In the genomic region with DNA sequence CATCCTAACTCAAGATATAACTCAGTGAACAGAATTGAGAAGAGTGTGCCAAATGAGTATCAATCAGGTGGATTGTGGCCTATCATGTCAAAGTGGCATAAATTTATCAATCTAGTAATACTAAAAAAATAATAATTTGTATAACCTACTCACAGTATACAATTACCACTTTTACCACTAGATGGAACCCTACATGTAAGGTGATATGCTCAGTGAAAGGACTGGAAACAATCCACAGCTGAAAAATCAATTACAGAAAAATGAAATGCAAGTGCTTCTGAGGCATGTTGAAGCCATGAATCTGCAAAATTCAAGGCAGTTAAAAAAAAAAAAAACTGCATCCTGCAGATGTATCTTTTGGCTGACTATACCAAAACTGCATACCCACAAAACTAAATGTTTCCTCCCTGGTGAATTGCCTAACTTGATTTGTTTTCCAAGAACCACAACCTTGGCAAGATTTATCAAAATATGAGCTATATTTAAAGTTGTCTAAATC, we compare ENCODE assay signal across 8 cellular contexts. TPM values are rescaled to one million over a fixed set of nuclear protein-coding genes. Genes with fewer than 3 reads are reported as not detected.
DNase-seq lines count a peak whose midpoint lies in the region; ATAC-seq and TF ChIP-seq lines count a peak whose summit lies in the region.

No MANE protein-coding gene starts in this region.

- H3K36me3 ChIP-seq in SK-N-SH (replicated peaks in 1 of 2; ENCODE audit: control insufficient read depth in 1 of 2, insufficient read depth in 2 of 2, low read length in 1 of 2) (no peaks in the 10 kb centered on the region), fibroblast of lung (ENCODE audit: control insufficient read depth, insufficient read depth, low read length) (no peaks in the 10 kb centered on the region)

- no peaks in the 10 kb centered on the region for H3K27me3 ChIP-seq in SK-N-SH (ENCODE audit: insufficient read depth)
- H3K27me3 ChIP-seq in fibroblast of lung (ENCODE audit: control insufficient read depth, insufficient read depth, low read length) = no peaks in the 10 kb centered on the region

- POLR2A ChIA-PET in SK-N-SH (lab: Yijun Ruan, JAX) = interaction anchor here (0.6 to 1.9 kb wide), 3 partner anchors 14 to 122 kb away, joined by 3 to 6 read pairs (median 3); a partner anchor contains a TSS

- peak overlapping the region; percentile 17; the same call in 1 of the 2 replicates for H3K9ac ChIP-seq in SK-N-SH
- no peak overlapping the region for H3K9ac ChIP-seq in fibroblast of lung (ENCODE audit: insufficient read depth, low read length)

- no peaks in the 10 kb centered on the region for H3K9me2 ChIP-seq in SK-N-SH

- H3K27ac ChIP-seq in SK-N-SH (ENCODE audit: low read depth in 2 of 2, low read length in 1 of 2) = peak overlapping the region; percentile 78 to 84
- peak overlapping the region; percentile 45 for H3K27ac ChIP-seq in fibroblast of lung (ENCODE audit: insufficient read depth, low read length)

- H2AFZ ChIP-seq in SK-N-SH (ENCODE audit: low read depth) = no peak overlapping the region
- no peak overlapping the region for H2AFZ ChIP-seq in fibroblast of lung (ENCODE audit: low read length)

- no peaks in the 10 kb centered on the region for H3K9me3 ChIP-seq in SK-N-SH
- no peaks in the 10 kb centered on the region for H3K9me3 ChIP-seq in fibroblast of lung (ENCODE audit: control insufficient read depth, insufficient read depth, low read depth, low read length)

- H3K4me3 ChIP-seq in SK-N-SH (ENCODE audit: low read depth in 2 of 2, low read length in 1 of 2) = no peak overlapping the region; a peak in 1 of 4 replicates
- no peak overlapping the region for H3K4me3 ChIP-seq in fibroblast of lung (replicated peaks in 1 of 4; ENCODE audit: control extremely low read depth in 1 of 4, insufficient read depth in 1 of 4, low read depth in 3 of 4, low read length in 4 of 4)

- peak; percentile 70 for TF ChIP-seq RAD21 in SK-N-SH (IDR thresholded peaks at IDR 0.05; ENCODE audit: low read length)

- H3K4me2 ChIP-seq in SK-N-SH (peak overlapping the region; percentile 65; the same call in 1 of the 2 replicates), fibroblast of lung (ENCODE audit: extremely low read depth, insufficient read depth, low read length) (peak overlapping the region; percentile 28)

- H4K20me1 ChIP-seq in SK-N-SH (ENCODE audit: insufficient read depth) (peaks cover 5% of the 10 kb centered on the region; the same call in 1 of the 2 replicates), fibroblast of lung (ENCODE audit: control insufficient read depth, extremely low read depth, insufficient read depth, low read length) (no peaks in the 10 kb centered on the region)

- peaks cover 19% of the 10 kb centered on the region for H3F3A ChIP-seq in SK-N-SH (replicated peaks; ENCODE audit: insufficient read depth)

- TF ChIP-seq EP300 in SK-N-SH (IDR thresholded peaks at IDR 0.05; ENCODE audit: borderline replicate concordance in 1 of 2, low read depth in 1 of 2, low read length in 1 of 2) = no peak

- peak; percentile 89 for ATAC-seq in omental fat pad (ENCODE audit: low FRiP score)
- no peak for ATAC-seq in HG02642 (IDR thresholded peaks at IDR 0.05; ENCODE audit: poor library complexity, unreplicated experiment)

- DNase-seq in NCI-H187 treated with DMSO at 0.1 percent for 48 hours (lab: John Stamatoyannopoulos, UW) = peak; percentile 3
- no peak for DNase-seq in NCI-H187 (lab: John Stamatoyannopoulos, UW)
- DNase-seq in NCI-H1092 treated with DMSO at 0.1 percent for 48 hours (lab: John Stamatoyannopoulos, UW) = peak; percentile 28
- peak; percentile 61 for DNase-seq in SK-N-SH
- DNase-seq in fibroblast of lung (ENCODE audit: low read depth in 2 of 2) = peak; percentile 85 to 99
- DNase-seq in omental fat pad (ENCODE audit: low spot score) = no peak
- DNase-seq in effector CD8-positive, alpha-beta T cell (lab: John Stamatoyannopoulos, UW) = no peak

- CTCF ChIA-PET in SK-N-SH (lab: Yijun Ruan, JAX) = interaction anchor here (0.7 to 2.7 kb wide), 34 partner anchors 9 to 858 kb away, joined by 3 to 57 read pairs (median 6); a partner anchor contains a TSS

- H3K79me2 ChIP-seq in SK-N-SH (ENCODE audit: insufficient read depth) (peaks cover 38% of the 10 kb centered on the region), fibroblast of lung (ENCODE audit: control insufficient read depth, insufficient read depth, low read length) (peaks cover 15% of the 10 kb centered on the region)

- H3K4me1 ChIP-seq in SK-N-SH (ENCODE audit: control insufficient read depth in 1 of 2, insufficient read depth in 2 of 2, low read depth in 1 of 2, low read length in 1 of 2) = peaks cover 0 to 18% of the 10 kb centered on the region in 2 experiments
- peaks cover 4% of the 10 kb centered on the region for H3K4me1 ChIP-seq in fibroblast of lung (ENCODE audit: control insufficient read depth, extremely low read depth, insufficient read depth, low read length)

- TF ChIP-seq CTCF in SK-N-SH (IDR thresholded peaks at IDR 0.05) (peak; percentile 79), fibroblast of lung (conservative IDR thresholded peaks at IDR 0.05 in 1 of 2, IDR thresholded peaks at IDR 0.05 in 1 of 2; ENCODE audit: low read depth in 1 of 2, low read length in 2 of 2) (peak; percentile 37 to 61), omental fat pad (IDR thresholded peaks at IDR 0.05) (no peak)

TF ChIP-seq in SK-N-SH, 30 proteins besides CTCF, POLR2A, EP300 and RAD21 (continues in another document):
- TF ChIP-seq, protein P1, sequence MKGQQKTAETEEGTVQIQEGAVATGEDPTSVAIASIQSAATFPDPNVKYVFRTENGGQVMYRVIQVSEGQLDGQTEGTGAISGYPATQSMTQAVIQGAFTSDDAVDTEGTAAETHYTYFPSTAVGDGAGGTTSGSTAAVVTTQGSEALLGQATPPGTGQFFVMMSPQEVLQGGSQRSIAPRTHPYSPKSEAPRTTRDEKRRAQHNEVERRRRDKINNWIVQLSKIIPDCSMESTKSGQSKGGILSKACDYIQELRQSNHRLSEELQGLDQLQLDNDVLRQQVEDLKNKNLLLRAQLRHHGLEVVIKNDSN (IDR thresholded peaks at IDR 0.05; ENCODE audit: borderline replicate concordance, low read depth) = no peak
- no peak for TF ChIP-seq ELF1 (IDR thresholded peaks at IDR 0.05)
- no peak for TF ChIP-seq TEAD4 (IDR thresholded peaks at IDR 0.05; ENCODE audit: borderline replicate concordance, insufficient read depth)
- no peak for TF ChIP-seq RXRA (IDR thresholded peaks at IDR 0.05; ENCODE audit: borderline replicate concordance, low read depth)
- TF ChIP-seq, protein P2, sequence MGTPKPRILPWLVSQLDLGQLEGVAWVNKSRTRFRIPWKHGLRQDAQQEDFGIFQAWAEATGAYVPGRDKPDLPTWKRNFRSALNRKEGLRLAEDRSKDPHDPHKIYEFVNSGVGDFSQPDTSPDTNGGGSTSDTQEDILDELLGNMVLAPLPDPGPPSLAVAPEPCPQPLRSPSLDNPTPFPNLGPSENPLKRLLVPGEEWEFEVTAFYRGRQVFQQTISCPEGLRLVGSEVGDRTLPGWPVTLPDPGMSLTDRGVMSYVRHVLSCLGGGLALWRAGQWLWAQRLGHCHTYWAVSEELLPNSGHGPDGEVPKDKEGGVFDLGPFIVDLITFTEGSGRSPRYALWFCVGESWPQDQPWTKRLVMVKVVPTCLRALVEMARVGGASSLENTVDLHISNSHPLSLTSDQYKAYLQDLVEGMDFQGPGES (IDR thresholded peaks at IDR 0.05; ENCODE audit: low read depth, low read length) = no peak
- no peak for TF ChIP-seq NRF1 (IDR thresholded peaks at IDR 0.05; ENCODE audit: low read depth, low read length)
- peak; percentile 47; the same call in 1 of the 2 replicates for TF ChIP-seq MXI1 (IDR thresholded peaks at IDR 0.05; ENCODE audit: low read depth, low read length)
- TF ChIP-seq, protein P3, sequence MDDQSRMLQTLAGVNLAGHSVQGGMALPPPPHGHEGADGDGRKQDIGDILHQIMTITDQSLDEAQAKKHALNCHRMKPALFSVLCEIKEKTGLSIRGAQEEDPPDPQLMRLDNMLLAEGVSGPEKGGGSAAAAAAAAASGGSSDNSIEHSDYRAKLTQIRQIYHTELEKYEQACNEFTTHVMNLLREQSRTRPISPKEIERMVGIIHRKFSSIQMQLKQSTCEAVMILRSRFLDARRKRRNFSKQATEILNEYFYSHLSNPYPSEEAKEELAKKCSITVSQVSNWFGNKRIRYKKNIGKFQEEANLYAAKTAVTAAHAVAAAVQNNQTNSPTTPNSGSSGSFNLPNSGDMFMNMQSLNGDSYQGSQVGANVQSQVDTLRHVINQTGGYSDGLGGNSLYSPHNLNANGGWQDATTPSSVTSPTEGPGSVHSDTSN (IDR thresholded peaks at IDR 0.05) = peak; percentile 42
- TF ChIP-seq RCOR1 (IDR thresholded peaks at IDR 0.05; ENCODE audit: low read length) = no peak
- TF ChIP-seq TCF12 (IDR thresholded peaks at IDR 0.05) = peak; percentile 69
- TF ChIP-seq SIN3A (IDR thresholded peaks at IDR 0.05; ENCODE audit: borderline replicate concordance, low read depth, low read length) = 0 out of 2 replicates have a peak, but pooled peaks have one; percentile 22

RNA-seq across cellular contexts. Expression of a gene that starts 13.9 kb away (rescaled TPM):
- polyA plus RNA-seq in SK-N-SH (2012; rRNA removed) = 3.8 and 4.5 TPM in 2 replicates
- 5.0 and 5.1 TPM in 2 replicates for polyA plus RNA-seq in SK-N-SH (2012; cell fraction: cytosol; rRNA removed)
- 7.0 and 8.5 TPM in 2 replicates for polyA plus RNA-seq in SK-N-SH (2012; cell fraction: nucleus; rRNA removed)
- total RNA-seq in fibroblast of lung = 4.6 and 7.4 TPM in 2 replicates
- polyA plus RNA-seq in fibroblast of lung = 5.6 and 9.0 TPM in 2 replicates
- polyA plus RNA-seq in fibroblast of lung (2012) = 3.2 and 7.3 TPM in 2 replicates
- polyA minus RNA-seq in fibroblast of lung (ENCODE audit: low replicate concordance) = 3.6 and 9.7 TPM in 2 replicates
- 10 to 100 TPM in 1 of 4 donors, 1 to 10 TPM in 3; 4.5 to 19.4 (median 5.3) TPM for total RNA-seq in omental fat pad

RNA-seq across cellular contexts. Expression of a gene that starts 40.5 kb away (rescaled TPM):
- polyA plus RNA-seq in SK-N-SH (2012; rRNA removed) = 1.3 and 1.8 TPM in 2 replicates
- polyA plus RNA-seq in SK-N-SH (2012; cell fraction: cytosol; rRNA removed) = 1.4 and 1.5 TPM in 2 replicates
- polyA plus RNA-seq in SK-N-SH (2012; cell fraction: nucleus; rRNA removed) = 0.89 and 1.2 TPM in 2 replicates
- 2.8 TPM in 2 replicates for total RNA-seq in fibroblast of lung
- polyA plus RNA-seq in fibroblast of lung = 0.48 and 0.70 TPM in 2 replicates
- polyA plus RNA-seq in fibroblast of lung (2012) = 1.1 and 1.7 TPM in 2 replicates
- 0.19 TPM in 1 of 2 replicates, not detected in the other for polyA minus RNA-seq in fibroblast of lung (ENCODE audit: low replicate concordance)
- 10 to 100 TPM in 1 of 4 donors, 1 to 10 TPM in 3; 4.2 to 22.9 (median 5.9) TPM for total RNA-seq in omental fat pad

RNA-seq across cellular contexts. Expression of a gene that starts 56.0 kb away (rescaled TPM):
- polyA plus RNA-seq in SK-N-SH (2012; rRNA removed) (2.3 and 2.4 TPM in 2 replicates), fibroblast of lung (2.0 and 2.2 TPM in 2 replicates)
- polyA plus RNA-seq in SK-N-SH (2012; cell fraction: cytosol; rRNA removed) = 2.5 and 2.9 TPM in 2 replicates
- polyA plus RNA-seq in SK-N-SH (2012; cell fraction: nucleus; rRNA removed) = 1.4 and 1.7 TPM in 2 replicates
- total RNA-seq in fibroblast of lung (5.3 and 6.7 TPM in 2 replicates), omental fat pad (10 to 100 TPM in 3 of 4 donors, 1 to 10 TPM in 1; 8.4 to 32.9 (median 14.2) TPM)
- 2.0 and 2.3 TPM in 2 replicates for polyA plus RNA-seq in fibroblast of lung (2012)
- polyA minus RNA-seq in fibroblast of lung (ENCODE audit: low replicate concordance) = 0.94 and 1.1 TPM in 2 replicates

Comparison
In these comparisons a context has a peak if more than half of its experiments do, and no peak if none do; other contexts are left out.
1. DNase-seq: peak in NCI-H187 treated with DMSO at 0.1 percent for 48 hours (single experiment), NCI-H1092 treated with DMSO at 0.1 percent for 48 hours (single experiment), SK-N-SH (single experiment) and fibroblast of lung (2 of 2); none in NCI-H187 (0 of 2), omental fat pad (single experiment) and effector CD8-positive, alpha-beta T cell (single experiment).
2. CTCF ChIP-seq: peak in SK-N-SH (single experiment) and fibroblast of lung (2 of 2); none in omental fat pad (0 of 3).